Comparison of ENCODE assay signal across 22 cellular contexts in genomic region chr16:50887500-50887899, GRCh38.
"Had no signal": no experiment of that assay in that cellular context is flagged by ENCODE, and none has a peak within 500 bp of the region (broad histone marks: within the 10 kb centered on the region; RNA-seq: fewer than 3 reads in every experiment).

No MANE protein-coding gene starts in this region.

- H3K36me3 ChIP-seq: adrenal gland, breast epithelium, neutrophil, upper lobe of right lung had no signal

- H3K27ac ChIP-seq: adrenal gland, breast epithelium, coronary artery, neutrophil, upper lobe of right lung, VCaP had no signal

- H3K27me3 ChIP-seq: adrenal gland, neutrophil, upper lobe of right lung had no signal

- H3K4me1 ChIP-seq: adrenal gland, breast epithelium, upper lobe of right lung had no signal

- H3K4me3 ChIP-seq: adrenal gland, breast epithelium, coronary artery, upper lobe of right lung had no signal

- H3K9me3 ChIP-seq: adrenal gland, neutrophil, upper lobe of right lung had no signal

- DNase-seq: activated CD4-positive, alpha-beta T cell treated with anti-CD3 and anti-CD28 coated beads for 1 hour; activated CD8-positive, alpha-beta memory T cell treated with anti-CD3 and anti-CD28 coated beads for 24 hours; activated CD8-positive, alpha-beta memory T cell treated with anti-CD3 and anti-CD28 coated beads, Interleukin-2, amount 50 U/mL, for 48 hours; activated effector memory CD4-positive, alpha-beta T cell treated with anti-CD3 and anti-CD28 coated beads, Interleukin-2, amount 50 U/mL, for 16 hours; activated T-cell treated with anti-CD3 and anti-CD28 coated beads, Interleukin-2, amount 50 U/mL, for 72 hours; adrenal gland; effector CD4-positive, alpha-beta T cell; mesendoderm; natural killer cell; stimulated activated CD4-positive, alpha-beta T cell treated with anti-CD3 and anti-CD28 coated beads, Interleukin-12 subunit alpha, Interleukin-12 subunit beta, amount 100 ng/mL, for 4 hours; stimulated activated CD4-positive, alpha-beta T cell treated with anti-CD3 and anti-CD28 coated beads, Interleukin-1b, Interleukin-23, amount 100 ng/mL, for 48 hours; stimulated activated CD8-positive, alpha-beta memory T cell treated with anti-CD3 and anti-CD28 coated beads, Interleukin-4, amount 100 ng/mL, for 48 hours; stimulated activated naive CD4-positive, alpha-beta T cell; T-helper 1 cell; T-helper 9 cell; upper lobe of right lung had no signal

- ATAC-seq: activated naive CD4-positive, alpha-beta T cell treated with anti-CD3 and anti-CD28 coated beads, Interleukin-2, amount 50 U/mL, for 72 hours; activated T-cell treated with anti-CD3 and anti-CD28 coated beads, Interleukin-2, amount 50 U/mL, for 72 hours; esophagus mucosa; natural killer cell; upper lobe of right lung had no signal
